Comparison of ENCODE assay signal across 8 cellular contexts in the genomic region with DNA sequence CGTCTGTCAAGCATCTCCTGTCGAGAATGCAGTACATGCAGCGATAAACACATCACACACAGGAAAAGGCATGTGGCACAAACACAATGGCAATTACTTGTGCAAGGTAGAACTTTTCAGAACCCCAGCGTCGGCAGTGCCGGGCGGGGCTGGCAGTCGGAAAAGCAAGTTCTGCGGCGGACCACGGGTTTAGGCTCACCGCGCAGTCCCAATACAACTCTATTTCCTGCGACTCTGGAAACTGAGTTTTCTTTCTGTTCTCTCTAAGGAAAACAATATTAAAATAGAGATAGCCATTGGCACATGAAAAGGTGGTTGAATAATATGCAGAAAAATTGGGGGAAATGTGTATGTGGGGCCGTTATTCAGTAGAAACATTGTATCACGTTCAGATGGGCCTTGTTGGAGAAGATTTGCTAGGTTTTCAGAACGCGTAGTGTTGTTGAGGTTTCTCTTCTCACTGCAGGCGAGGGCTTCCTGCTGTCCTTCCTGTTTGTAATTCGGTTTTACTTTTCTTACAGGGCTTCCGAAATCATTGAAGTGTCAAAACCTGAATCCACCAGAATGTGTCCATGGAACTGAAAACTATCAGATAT.
DNase-seq lines count a peak whose midpoint lies in the region; ATAC-seq, FAIRE-seq and TF ChIP-seq lines count a peak whose summit lies in the region.

No MANE protein-coding gene starts in this region.

- CTCF ChIA-PET in activated CD4-positive, alpha-beta memory T cell treated with anti-CD3 and anti-CD28 coated beads, Interleukin-2, amount 10 ng/mL, durations not matched to agents 7 days and 5 days (lab: Charles Lee), result interaction anchor here (1.9 kb wide), 1 partner anchor 514 kb away, joined by 8 read pairs; no protein-coding TSS in a partner anchor

- H3K4me1 Mint-ChIP-seq in activated CD4-positive, alpha-beta memory T cell treated with anti-CD3 and anti-CD28 coated beads, Interleukin-2, amount 10 ng/mL, durations not matched to agents 7 days and 5 days, result peaks cover 10% of the 10 kb centered on the region

- ATAC-seq in GM21515 (IDR thresholded peaks at IDR 0.05; ENCODE audit: unreplicated experiment) (peak; percentile 41), left lobe of liver (peak; percentile 14), GM18861 (IDR thresholded peaks at IDR 0.05; ENCODE audit: unreplicated experiment) (no peak)

- H3K36me3 Mint-ChIP-seq in activated CD4-positive, alpha-beta memory T cell treated with anti-CD3 and anti-CD28 coated beads, Interleukin-2, amount 10 ng/mL, durations not matched to agents 7 days and 5 days (ENCODE audit: low read depth), result no peaks in the 10 kb centered on the region

- H3K27ac Mint-ChIP-seq in activated CD4-positive, alpha-beta memory T cell treated with anti-CD3 and anti-CD28 coated beads, Interleukin-2, amount 10 ng/mL, durations not matched to agents 7 days and 5 days, result peak overlapping the region; percentile 87

- peak overlapping the region; percentile 80 for H3K4me3 Mint-ChIP-seq in activated CD4-positive, alpha-beta memory T cell treated with anti-CD3 and anti-CD28 coated beads, Interleukin-2, amount 10 ng/mL, durations not matched to agents 7 days and 5 days

- no peaks in the 10 kb centered on the region for H3K9me3 Mint-ChIP-seq in activated CD4-positive, alpha-beta memory T cell treated with anti-CD3 and anti-CD28 coated beads, Interleukin-2, amount 10 ng/mL, durations not matched to agents 7 days and 5 days

- peaks cover 8% of the 10 kb centered on the region for H3K27me3 Mint-ChIP-seq in activated CD4-positive, alpha-beta memory T cell treated with anti-CD3 and anti-CD28 coated beads, Interleukin-2, amount 10 ng/mL, durations not matched to agents 7 days and 5 days

- H3K4me3 ChIP-seq in AG10803 (ENCODE audit: low read length), result peak overlapping the region; percentile 15

- FAIRE-seq in D721Med (lab: Jason Lieb, UNC), result no peak

- no peak for DNase-seq in AG10803 (ENCODE audit: low read depth)
- DNase-seq in activated CD4-positive, alpha-beta memory T cell treated with anti-CD3 and anti-CD28 coated beads, Interleukin-2, amount 10 ng/mL, durations not matched to agents 7 days and 5 days, result no peak
- no peak for DNase-seq in left lobe of liver (ENCODE audit: low spot score)
- DNase-seq in DMS53 (lab: John Stamatoyannopoulos, UW), result no peak
- DNase-seq in nucleus accumbens (lab: John Stamatoyannopoulos, UW), result no peak
- no peak for DNase-seq in D721Med (ENCODE audit: insufficient read length, low spot score)

- no peak for TF ChIP-seq CTCF in AG10803 (conservative IDR thresholded peaks at IDR 0.05; ENCODE audit: low read length)
- no peak for TF ChIP-seq CTCF in D721Med (IDR thresholded peaks at IDR 0.05; ENCODE audit: insufficient read depth, missing control alignments)

- POLR2A ChIA-PET in activated CD4-positive, alpha-beta memory T cell treated with anti-CD3 and anti-CD28 coated beads, Interleukin-2, amount 10 ng/mL, durations not matched to agents 7 days and 5 days (lab: Charles Lee), result no interaction called here
